ENCODE assay signal across 6 cellular contexts in the genomic region with DNA sequence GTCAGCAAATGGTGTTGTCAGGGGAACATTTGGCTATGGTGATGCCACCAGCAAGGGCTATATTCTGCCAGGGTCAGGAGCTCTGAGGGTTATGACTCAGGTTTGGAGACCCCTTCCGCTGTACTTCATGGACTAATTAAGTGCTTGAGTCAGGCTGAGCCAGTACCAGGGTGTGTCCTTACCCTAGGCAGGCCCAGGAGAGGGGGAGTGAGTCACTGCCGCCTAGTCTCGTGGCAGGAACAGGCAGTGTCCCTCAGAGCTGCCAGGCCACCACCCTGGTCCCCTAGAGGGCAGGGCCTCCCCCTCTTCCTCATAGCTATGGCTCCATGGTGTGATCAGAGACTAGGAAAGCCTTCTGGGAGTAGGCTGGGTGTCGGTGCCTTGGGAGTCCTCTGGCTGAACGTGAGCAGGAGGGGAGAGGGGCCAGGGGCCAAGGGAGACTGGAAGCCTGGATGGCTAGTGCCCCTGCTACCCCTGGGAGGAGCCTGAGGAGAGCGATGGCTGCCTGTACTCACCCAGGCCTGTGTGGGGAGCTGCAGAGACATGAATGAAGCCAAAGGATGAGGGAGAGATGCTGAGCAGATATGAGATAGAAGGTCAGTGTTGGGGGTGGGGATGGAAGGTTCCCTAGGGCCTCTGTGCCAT. TPM values are rescaled to one million over a fixed set of nuclear protein-coding genes. Genes with fewer than 3 reads are reported as not detected.
DNase-seq lines count a peak whose midpoint lies in the region; ATAC-seq and TF ChIP-seq lines count a peak whose summit lies in the region.

No MANE protein-coding gene starts in this region.

- POLR2A ChIA-PET in A673 (lab: Charles Lee; ENCODE audit: low non-redundant PET), result no interaction called here

- DNase-seq in A673 (ENCODE audit: low spot score), result no peak
- peak; percentile 19 for DNase-seq in amniotic stem cell (lab: John Stamatoyannopoulos, UW)
- no peak for DNase-seq in nephron progenitor cell
- DNase-seq in activated effector memory CD4-positive, alpha-beta T cell treated with Interleukin-2 at 50 U/mL for 16 hours, result no peak
- DNase-seq in NCI-H1694 treated with DMSO at 0.1 percent for 48 hours (lab: John Stamatoyannopoulos, UW), result no peak

- H3K4me3 Mint-ChIP-seq in nephron progenitor cell, result no peak overlapping the region

- ATAC-seq in HG03442 (IDR thresholded peaks at IDR 0.05; ENCODE audit: unreplicated experiment), result peak; percentile 40

- H3K4me3 ChIP-seq in A673 (ENCODE audit: low read depth, low read length, poor library complexity, severe bottlenecking), result no peak overlapping the region

- no peaks in the 10 kb centered on the region for H3K36me3 Mint-ChIP-seq in nephron progenitor cell (ENCODE audit: low read depth)

- intact Hi-C loops in A673 (cut with micrococcal nuclease; ENCODE audit: unreplicated experiment), result no loop called here

- H3K4me1 Mint-ChIP-seq in nephron progenitor cell, result peaks cover 49% of the 10 kb centered on the region

- H3K9me3 Mint-ChIP-seq in nephron progenitor cell, result no peaks in the 10 kb centered on the region

- no peaks in the 10 kb centered on the region for H3K27me3 ChIP-seq in A673 (replicated peaks; ENCODE audit: insufficient read depth, low read depth, low read length, poor library complexity)

- no peak overlapping the region for H3K27ac ChIP-seq in A673 (ENCODE audit: low read depth, low read length, poor library complexity, severe bottlenecking)

- TF ChIP-seq CTCF in A673 (conservative IDR thresholded peaks at IDR 0.05; ENCODE audit: low read depth, low read length) (0 out of 2 replicates have a peak, but pooled peaks have one; percentile 25), nephron progenitor cell (IDR thresholded peaks at IDR 0.05) (peak; percentile 14)

- CTCF ChIA-PET in A673 (lab: Charles Lee), result no interaction called here

- H3K36me3 ChIP-seq in A673 (ENCODE audit: insufficient read depth, low read length, poor library complexity, severe bottlenecking), result no peaks in the 10 kb centered on the region

- no TSS peak for BruUV-seq in A673 (replicated peaks; lab: Mats Ljungman, UMichigan)

- H3K27me3 Mint-ChIP-seq in nephron progenitor cell (ENCODE audit: low read depth, poor library complexity), result peaks cover 9% of the 10 kb centered on the region

- no peaks in the 10 kb centered on the region for H3K9me3 ChIP-seq in A673 (ENCODE audit: low read depth, low read length, poor library complexity, severe bottlenecking)

- H3K27ac Mint-ChIP-seq in nephron progenitor cell, result no peak overlapping the region

- peaks cover 7% of the 10 kb centered on the region for H3K4me1 ChIP-seq in A673 (ENCODE audit: insufficient read depth, low read length, poor library complexity, severe bottlenecking)

RNA-seq across cellular contexts. Expression of a gene that starts 10.6 kb away (rescaled TPM):
- total RNA-seq in A673 (2021), result 15.8 and 17.3 TPM in 2 replicates

RNA-seq across cellular contexts. Expression of a gene that starts 16.0 kb away (rescaled TPM):
- total RNA-seq in A673 (2021), result 0.86 and 1.6 TPM in 2 replicates

RNA-seq across cellular contexts. Expression of a gene that starts 47.2 kb away (rescaled TPM):
- 0.47 and 0.59 TPM in 2 replicates for total RNA-seq in A673 (2021)

RNA-seq across cellular contexts. Expression of a gene that starts 58.2 kb away (rescaled TPM):
- total RNA-seq in A673 (2021), result 5.7 and 7.9 TPM in 2 replicates

RNA-seq across cellular contexts. Expression of a gene that starts 60.0 kb away (rescaled TPM):
- 1.5 and 4.9 TPM in 2 replicates for total RNA-seq in A673 (2021)
